1 cellular context compared by ENCODE assay signal in genomic region chr2:233184669-233185068, GRCh38.
TF ChIP-seq lines count a peak whose summit lies in the region.

No MANE protein-coding gene starts in this region.

TF ChIP-seq in H1, 55 proteins besides CTCF, POLR2A, EP300 and RAD21 (continued from another document):
- no peak for TF ChIP-seq CHD7 (IDR thresholded peaks at IDR 0.05; ENCODE audit: insufficient replicate concordance, low read length)
- no peak for TF ChIP-seq FOSL1 (IDR thresholded peaks at IDR 0.05; ENCODE audit: insufficient read depth, low read depth, low read length)
- no peak for TF ChIP-seq EGR1 (IDR thresholded peaks at IDR 0.05; ENCODE audit: borderline replicate concordance, low read depth, low read length)
- no peak for TF ChIP-seq POLR2AphosphoS5 (IDR thresholded peaks at IDR 0.05; ENCODE audit: low read depth, low read length)
- TF ChIP-seq MAFK (IDR thresholded peaks at IDR 0.05; ENCODE audit: low read depth, low read length): no peak
- no peak for TF ChIP-seq SIRT6 (IDR thresholded peaks at IDR 0.05; ENCODE audit: low read length)
- TF ChIP-seq CBX8 (IDR thresholded peaks at IDR 0.05; ENCODE audit: borderline replicate concordance, low read depth, low read length): no peak
- no peak for TF ChIP-seq SIN3A (conservative IDR thresholded peaks at IDR 0.05 in 1 of 2, IDR thresholded peaks at IDR 0.05 in 1 of 2; ENCODE audit: low read depth in 1 of 2, low read length in 2 of 2)
- no peak for TF ChIP-seq JUND (IDR thresholded peaks at IDR 0.05; ENCODE audit: low read length)
TF ChIP-seq in H1: peak in this region for 0.
